Comparison of ENCODE assay signal across 1 cellular context in genomic region chr15:77419836-77420609, GRCh38.
A peak's percentile ranks its signal among the peaks of the same experiment; 100 is the strongest.
TF ChIP-seq lines count a peak whose summit lies in the region.

TSS of gene PEAK1 (minus strand) at chr15:77420104. CDS start at chr15:77181926, 238,178 bp downstream.

TF ChIP-seq in H1, 55 proteins besides CTCF, POLR2A, EP300 and RAD21:
- TF ChIP-seq SIRT6 (IDR thresholded peaks at IDR 0.05; ENCODE audit: low read length) (no peak), HDAC6 (IDR thresholded peaks at IDR 0.05; ENCODE audit: low read depth, low read length) (no peak), EZH2 (IDR thresholded peaks at IDR 0.05; ENCODE audit: low read depth, low read length, severe bottlenecking) (no peak), USF2 (IDR thresholded peaks at IDR 0.05; ENCODE audit: low read length) (no peak), ZNF274 (IDR thresholded peaks at IDR 0.05; ENCODE audit: borderline replicate concordance, extremely low read depth, low read length) (no peak), SRF (IDR thresholded peaks at IDR 0.05; ENCODE audit: low read depth, low read length) (no peak), FOSL1 (IDR thresholded peaks at IDR 0.05; ENCODE audit: insufficient read depth, low read depth, low read length) (no peak), NRF1 (IDR thresholded peaks at IDR 0.05; ENCODE audit: low read depth, low read length) (no peak), RBBP5 (IDR thresholded peaks at IDR 0.05; ENCODE audit: borderline replicate concordance, low read depth, low read length) (0 out of 2 replicates have a peak, but pooled peaks have one; percentile 50), MAFK (IDR thresholded peaks at IDR 0.05; ENCODE audit: low read depth, low read length) (no peak), CHD7 (IDR thresholded peaks at IDR 0.05; ENCODE audit: insufficient replicate concordance, low read length) (no peak), JUN (IDR thresholded peaks at IDR 0.05; ENCODE audit: low read depth, low read length) (no peak), SP4 (IDR thresholded peaks at IDR 0.05; ENCODE audit: low read length) (no peak), CHD2 (IDR thresholded peaks at IDR 0.05; ENCODE audit: low read length) (no peak), SP2 (IDR thresholded peaks at IDR 0.05; ENCODE audit: low read length) (no peak), BACH1 (IDR thresholded peaks at IDR 0.05; ENCODE audit: low read length) (peak; percentile 80; the same call in 1 of the 2 replicates), SIX5 (IDR thresholded peaks at IDR 0.05; ENCODE audit: low read depth, low read length) (no peak), E2F6 (IDR thresholded peaks at IDR 0.05) (no peak), CBX5 (IDR thresholded peaks at IDR 0.05; ENCODE audit: low read depth, low read length) (no peak), ASH2L (IDR thresholded peaks at IDR 0.05; ENCODE audit: low read length) (no peak), KDM5A (IDR thresholded peaks at IDR 0.05; ENCODE audit: low read length) (no peak), TAF1 (IDR thresholded peaks at IDR 0.05; ENCODE audit: low read depth, low read length) (peak; percentile 82), PHF8 (conservative IDR thresholded peaks at IDR 0.05; ENCODE audit: low read depth, low read length) (peak; percentile 71; the same call in 1 of the 2 replicates), SIN3A (conservative IDR thresholded peaks at IDR 0.05 in 1 of 2, IDR thresholded peaks at IDR 0.05 in 1 of 2; ENCODE audit: low read depth in 1 of 2, low read length in 2 of 2) (peak in 1 of 2 experiments; percentile 18; a peak in 1 of 4 replicates), GTF2F1 (IDR thresholded peaks at IDR 0.05; ENCODE audit: borderline replicate concordance, low read depth, low read length) (no peak), ATF3 (IDR thresholded peaks at IDR 0.05; ENCODE audit: insufficient read depth, low read depth, low read length) (no peak), POU5F1 (IDR thresholded peaks at IDR 0.05; ENCODE audit: low read depth, low read length) (no peak), CBX8 (IDR thresholded peaks at IDR 0.05; ENCODE audit: borderline replicate concordance, low read depth, low read length) (no peak), RFX5 (IDR thresholded peaks at IDR 0.05; ENCODE audit: borderline replicate concordance, low read depth, low read length) (no peak), CTBP2 (IDR thresholded peaks at IDR 0.05; ENCODE audit: borderline replicate concordance, insufficient read depth, insufficient read length, low read length) (no peak), RNF2 (IDR thresholded peaks at IDR 0.05; ENCODE audit: borderline replicate concordance, low read depth, low read length, missing control alignments, poor library complexity, severe bottlenecking) (no peak), KDM4A (IDR thresholded peaks at IDR 0.05; ENCODE audit: low read depth, low read length, severe bottlenecking) (peak; percentile 65), BRCA1 (IDR thresholded peaks at IDR 0.05; ENCODE audit: low read depth, low read length) (no peak), CREB1 (IDR thresholded peaks at IDR 0.05) (no peak), TAF7 (optimal IDR thresholded peaks at IDR 0.05; ENCODE audit: borderline replicate concordance, low read depth, low read length) (peak; percentile 66), NANOG (IDR thresholded peaks at IDR 0.05; ENCODE audit: insufficient read depth, low read depth, low read length, poor library complexity, severe bottlenecking) (no peak), POLR2AphosphoS5 (IDR thresholded peaks at IDR 0.05; ENCODE audit: low read depth, low read length) (peak; percentile 72; the same call in 1 of the 2 replicates), CEBPB (IDR thresholded peaks at IDR 0.05; ENCODE audit: low read depth, low read length) (no peak), MAX (IDR thresholded peaks at IDR 0.05) (0 out of 2 replicates have a peak, but pooled peaks have one; percentile 18), ATF2 (IDR thresholded peaks at IDR 0.05; ENCODE audit: low read length) (no peak), SAP30 (IDR thresholded peaks at IDR 0.05; ENCODE audit: insufficient read depth, insufficient replicate concordance, low read length) (no peak), BCL11A (IDR thresholded peaks at IDR 0.05; ENCODE audit: low read depth in 2 of 2, low read length in 2 of 2) (no peak), CHD1 (IDR thresholded peaks at IDR 0.05; ENCODE audit: low read depth, low read length) (no peak), TCF12 (IDR thresholded peaks at IDR 0.05; ENCODE audit: low read depth, low read length) (no peak), RXRA (IDR thresholded peaks at IDR 0.05; ENCODE audit: insufficient read depth, low read depth, low read length) (no peak), SP1 (IDR thresholded peaks at IDR 0.05; ENCODE audit: low read depth, low read length) (0 out of 2 replicates have a peak, but pooled peaks have one; percentile 43), EGR1 (IDR thresholded peaks at IDR 0.05; ENCODE audit: borderline replicate concordance, low read depth, low read length) (no peak), YY1 (IDR thresholded peaks at IDR 0.05; ENCODE audit: low read depth, low read length) (no peak), TBP (IDR thresholded peaks at IDR 0.05; ENCODE audit: low read depth, low read length) (peak; percentile 61; the same call in 1 of the 2 replicates), SUZ12 (IDR thresholded peaks at IDR 0.05; ENCODE audit: low read length) (peak; percentile 31; the same call in 1 of the 2 replicates), HDAC2 (IDR thresholded peaks at IDR 0.05; ENCODE audit: borderline replicate concordance in 1 of 2, low read depth in 2 of 2, low read length in 2 of 2) (peak; percentile 47 to 96; a peak in 3 of 4 replicates), KDM1A (IDR thresholded peaks at IDR 0.05; ENCODE audit: borderline replicate concordance, low read length) (no peak), TEAD4 (IDR thresholded peaks at IDR 0.05; ENCODE audit: low read depth, low read length) (no peak), JUND (IDR thresholded peaks at IDR 0.05; ENCODE audit: low read length) (no peak), GABPA (IDR thresholded peaks at IDR 0.05; ENCODE audit: borderline replicate concordance, insufficient read depth, low read length) (no peak)
